1 cellular context compared by ENCODE assay signal in genomic region chr5:95832664-95833063, GRCh38.
TF ChIP-seq lines count a peak whose summit lies in the region.

No MANE protein-coding gene starts in this region.

TF ChIP-seq in K562, 482 proteins besides CTCF, POLR2A, EP300 and RAD21:
- no peak for TF ChIP-seq TRIM24 (IDR thresholded peaks at IDR 0.05)
- no peak for TF ChIP-seq MLX (CRISPR knock-in tag; conservative IDR thresholded peaks at IDR 0.05)
- TF ChIP-seq SPI1 (IDR thresholded peaks at IDR 0.05; ENCODE audit: borderline replicate concordance, low read depth, low read length) = peak; percentile 78; the same call in 1 of the 2 replicates
- no peak for TF ChIP-seq RBM15 (IDR thresholded peaks at IDR 0.05; ENCODE audit: insufficient read depth, low read length)
- no peak for TF ChIP-seq REST (CRISPR knock-in tag; IDR thresholded peaks at IDR 0.05; ENCODE audit: low read depth)
